15 cellular contexts compared by ENCODE assay signal in genomic region chr11:121352301-121352891, GRCh38. TPM values are rescaled to one million over a fixed set of nuclear protein-coding genes. Genes with fewer than 3 reads are reported as not detected.
DNase-seq lines count a peak whose midpoint lies in the region; ATAC-seq, FAIRE-seq and TF ChIP-seq lines count a peak whose summit lies in the region.
"Had no signal": no experiment of that assay in that cellular context is flagged by ENCODE, and none has a peak within 500 bp of the region (broad histone marks: within the 10 kb centered on the region; RNA-seq: fewer than 3 reads in every experiment).

No MANE protein-coding gene starts in this region.

- peaks cover 13% of the 10 kb centered on the region for H3K4me1 Mint-ChIP-seq in mesothelial cell of epicardium

- intact Hi-C loops in Right ventricle myocardium inferior (cut with DNase I), result no loop called here
- intact Hi-C loops in cardiac septum (cut with DNase I), result no loop called here

- peaks cover 0 to 18% of the 10 kb centered on the region in 2 donors for H3K4me1 ChIP-seq in right atrium auricular region
- H3K4me1 ChIP-seq: psoas muscle had no signal

- no peak for TF ChIP-seq POLR2A in GM12891 (IDR thresholded peaks at IDR 0.05; ENCODE audit: low read depth, low read length)

- H3K36me3 ChIP-seq in right atrium auricular region, result no peaks in the 10 kb centered on the region
- H3K36me3 ChIP-seq: Peyer's patch, upper lobe of right lung had no signal

- no peak for TF ChIP-seq CTCF in right atrium auricular region (IDR thresholded peaks at IDR 0.05)
- TF ChIP-seq CTCF in mesothelial cell of epicardium (IDR thresholded peaks at IDR 0.05; ENCODE audit: unreplicated experiment), result no peak

- H3K4me3 ChIP-seq in right atrium auricular region, result no peak overlapping the region
- H3K4me3 ChIP-seq: Peyer's patch, psoas muscle, upper lobe of right lung had no signal

- peak; percentile 63 for ATAC-seq in Right ventricle myocardium inferior
- ATAC-seq: upper lobe of right lung had no signal

- H3K27ac ChIP-seq in right atrium auricular region, result peak overlapping the region; percentile 64 to 72
- H3K27ac ChIP-seq: Peyer's patch, psoas muscle, upper lobe of right lung had no signal

- no peak overlapping the region for H3K4me3 Mint-ChIP-seq in mesothelial cell of epicardium

- no peak for DNase-seq in Right ventricle myocardium inferior (ENCODE audit: missing footprints)
- no peak for DNase-seq in cardiac septum (ENCODE audit: low spot score)
- DNase-seq in SHP77 (lab: John Stamatoyannopoulos, UW), result peak; percentile 22 to 53
- no peak for DNase-seq in right atrium auricular region (ENCODE audit: low spot score)
- no peak for DNase-seq in frontal cortex (ENCODE audit: low spot score in 2 of 2)
- DNase-seq in mesothelial cell of epicardium (ENCODE audit: low spot score in 2 of 2, unreplicated experiment in 2 of 2), result no peak
- no peak for DNase-seq in GM12891 (ENCODE audit: insufficient read length, low spot score)
- DNase-seq in activated CD8-positive, alpha-beta memory T cell treated with anti-CD3 and anti-CD28 coated beads, Interleukin-2, amount 50 U/mL, for 4 hours, result no peak
- DNase-seq: activated CD4-positive, alpha-beta T cell treated with anti-CD3 and anti-CD28 coated beads, Interleukin-2, amount 50 U/mL, for 4 hours; DND-41; NCI-H1436 treated with DMSO at 0.1 percent for 48 hours; Peyer's patch; psoas muscle; stimulated activated CD8-positive, alpha-beta memory T cell treated with anti-CD3 and anti-CD28 coated beads, Interleukin-4, amount 100 ng/mL, for 48 hours; upper lobe of right lung had no signal

- no peaks in the 10 kb centered on the region for H3K9me3 ChIP-seq in right atrium auricular region
- H3K9me3 ChIP-seq: Peyer's patch, psoas muscle, upper lobe of right lung had no signal

- FAIRE-seq in frontal cortex (lab: Jason Lieb, UNC) (no peak), GM12891 (lab: Jason Lieb, UNC) (no peak)

- H3K27me3 Mint-ChIP-seq in mesothelial cell of epicardium (ENCODE audit: low read depth), result no peaks in the 10 kb centered on the region

- no peaks in the 10 kb centered on the region for H3K9me3 Mint-ChIP-seq in mesothelial cell of epicardium

- H3K27ac Mint-ChIP-seq in mesothelial cell of epicardium, result no peak overlapping the region

- no peaks in the 10 kb centered on the region for H3K36me3 Mint-ChIP-seq in mesothelial cell of epicardium

- H3K27me3 ChIP-seq in right atrium auricular region, result no peaks in the 10 kb centered on the region
- H3K27me3 ChIP-seq: Peyer's patch had no signal

TF ChIP-seq in GM12891, 5 proteins besides CTCF, POLR2A, EP300 and RAD21:
- TF ChIP-seq SPI1 (IDR thresholded peaks at IDR 0.05; ENCODE audit: low read depth, low read length) (no peak), POLR2AphosphoS5 (IDR thresholded peaks at IDR 0.05; ENCODE audit: low read depth, low read length) (no peak), PAX5 (IDR thresholded peaks at IDR 0.05; ENCODE audit: insufficient read depth, low read length, severe bottlenecking) (no peak), POU2F2 (IDR thresholded peaks at IDR 0.05; ENCODE audit: low read depth, low read length) (no peak), TAF1 (IDR thresholded peaks at IDR 0.05; ENCODE audit: low read depth, low read length) (no peak)

RNA-seq across cellular contexts. Expression of gene SC5D, which starts 59.8 kb away (rescaled TPM):
- total RNA-seq in Right ventricle myocardium inferior, result 24.4 TPM
- total RNA-seq in cardiac septum, result 20.6 TPM
- 10 to 100 TPM; 21.6 to 22.1 TPM for total RNA-seq in right atrium auricular region
- 170 TPM for total RNA-seq in frontal cortex
- 48.8 to 54.1 TPM (median 51.4 TPM) in 3 replicates for total RNA-seq in mesothelial cell of epicardium
- polyA plus RNA-seq in GM12891 (2012; ENCODE audit: low read depth, missing spikeins), result 34.2 TPM

Comparison
In these comparisons a context has a peak if more than half of its experiments do, and no peak if none do; other contexts are left out.
1. DNase-seq: peak in SHP77 (2 of 2); none in Right ventricle myocardium inferior (single experiment), cardiac septum (single experiment), right atrium auricular region (single experiment), frontal cortex (0 of 2), mesothelial cell of epicardium (0 of 2), GM12891 (single experiment) and activated CD8-positive, alpha-beta memory T cell treated with anti-CD3 and anti-CD28 coated beads, Interleukin-2, amount 50 U/mL, for 4 hours (single experiment).